ENCODE assay signal across 6 cellular contexts in genomic region chr13:69221633-69222498, GRCh38.
DNase-seq lines count a peak whose midpoint lies in the region; ATAC-seq, FAIRE-seq and TF ChIP-seq lines count a peak whose summit lies in the region.
"Not testable (repeated sequence)": the region's sequence is repeated elsewhere in the genome, so short reads cannot be mapped to it uniquely, and the experiment has no call there.

No MANE protein-coding gene starts in this region.

- not testable (repeated sequence) for H3K27ac ChIP-seq in Karpas-422 (ENCODE audit: low read length); PC-9
- peak overlapping the region; percentile 86 for H3K27ac ChIP-seq in K562 (ENCODE audit: extremely low read depth, low read depth, low read length)

- not testable (repeated sequence) for FAIRE-seq in K562 (lab: Jason Lieb, UNC)

- in situ Hi-C loops in K562 (cut with MboI), result not testable (repeated sequence)

- DNase-seq in A172 (ENCODE audit: low spot score), result peak; percentile 6
- peak; percentile 32 for DNase-seq in DMS53 treated with DMSO at 0.1 percent for 48 hours (lab: John Stamatoyannopoulos, UW; ENCODE audit: unreplicated experiment)
- DNase-seq in Karpas-422, PC-9: not testable (repeated sequence)
- peak; percentile 94 for DNase-seq in NCI-H146 (lab: John Stamatoyannopoulos, UW)
- DNase-seq in K562 (ENCODE audit: extremely low read depth in 1 of 4, low spot score in 3 of 4), result peak in 2 of 4 experiments; percentile 16 to 71

- H3K4me3 ChIP-seq in Karpas-422 (ENCODE audit: low read length); PC-9: not testable (repeated sequence)
- H3K4me3 ChIP-seq in K562, result peak overlapping the region; percentile 48

- not testable (repeated sequence) for TF ChIP-seq EP300 in K562 (IDR thresholded peaks at IDR 0.05; ENCODE audit: low read length)

- POLR2A ChIA-PET in PC-9 (lab: Charles Lee; ENCODE audit: unreplicated experiment), result not testable (repeated sequence)
- POLR2A ChIA-PET in K562 (lab: Yijun Ruan, JAX), result interaction anchor here (0.6 to 1.2 kb wide), 3 partner anchors 13 to 202 kb away, joined by 3 to 4 read pairs (median 3); no protein-coding TSS in a partner anchor

- H3K79me2 ChIP-seq in Karpas-422 (ENCODE audit: low read length); PC-9 (ENCODE audit: low read depth): not testable (repeated sequence)
- peaks cover 40% of the 10 kb centered on the region for H3K79me2 ChIP-seq in K562 (ENCODE audit: control insufficient read depth, insufficient read depth, low read length)

- intact Hi-C loops in PC-9 (cut with micrococcal nuclease; ENCODE audit: unreplicated experiment), result not testable (repeated sequence)
- intact Hi-C loops in K562 (cut with micrococcal nuclease), result loop anchor here (10.0 kb wide), 1 partner anchor 103 kb away; no protein-coding TSS in a partner anchor

- H3K9me1 ChIP-seq in K562 (ENCODE audit: control insufficient read depth, insufficient read depth, low read length), result not testable (repeated sequence)

- H3K9me3 ChIP-seq in Karpas-422 (ENCODE audit: low read length); PC-9 (ENCODE audit: insufficient read depth, low read depth); K562 (replicated peaks; ENCODE audit: control insufficient read depth, insufficient read depth, low read depth, low read length): not testable (repeated sequence)

- CTCF ChIA-PET in PC-9 (lab: Charles Lee); K562 (lab: Yijun Ruan, JAX; ENCODE audit: low intra/inter-chr PET ratio): not testable (repeated sequence)

- H3K9ac ChIP-seq in Karpas-422 (ENCODE audit: low read length), result not testable (repeated sequence)
- peak overlapping the region; percentile 78 to 87 for H3K9ac ChIP-seq in K562 (ENCODE audit: insufficient read depth in 1 of 2, low read depth in 2 of 2, low read length in 2 of 2)

- not testable (repeated sequence) for H3K4me2 ChIP-seq in Karpas-422 (ENCODE audit: low read depth, low read length, poor library complexity, severe bottlenecking); PC-9
- peak overlapping the region; percentile 77 for H3K4me2 ChIP-seq in K562 (ENCODE audit: insufficient read depth, low read length)

- H2AFZ ChIP-seq in Karpas-422 (ENCODE audit: low read length) (peak overlapping the region; percentile 72; the same call in 1 of the 2 replicates), K562 (ENCODE audit: low read depth, low read length) (peak overlapping the region; percentile 76)
- H2AFZ ChIP-seq in PC-9, result not testable (repeated sequence)

- H3F3A ChIP-seq in PC-9 (ENCODE audit: insufficient read depth, low read depth), result not testable (repeated sequence)

- not testable (repeated sequence) for H3K9me2 ChIP-seq in Karpas-422 (replicated peaks; ENCODE audit: insufficient read depth, low read length); PC-9 (ENCODE audit: insufficient read depth)

- peak; percentile 73 for ATAC-seq in K562

- not testable (repeated sequence) for TF ChIP-seq RAD21 in K562 (CRISPR knock-in tag; conservative IDR thresholded peaks at IDR 0.05 in 1 of 2, IDR thresholded peaks at IDR 0.05 in 1 of 2)

- not testable (repeated sequence) for H4K20me1 ChIP-seq in Karpas-422 (ENCODE audit: insufficient read depth, low read depth, low read length); PC-9 (ENCODE audit: insufficient read depth); K562 (replicated peaks; ENCODE audit: control insufficient read depth, insufficient read depth, low read length)

- BruUV-seq in PC-9 (replicated peaks; lab: Mats Ljungman, UMichigan) (TSS peak; percentile 42), K562 (replicated peaks; lab: Mats Ljungman, UMichigan) (TSS peak; percentile 65)

- H3K4me1 ChIP-seq in Karpas-422 (ENCODE audit: low read length); PC-9 (replicated peaks; ENCODE audit: insufficient read depth); K562 (replicated peaks in 1 of 2; ENCODE audit: control insufficient read depth in 2 of 2, insufficient read depth in 2 of 2, low read length in 2 of 2): not testable (repeated sequence)

- TF ChIP-seq CTCF in PC-9 (conservative IDR thresholded peaks at IDR 0.05); K562 (IDR thresholded peaks at IDR 0.05 in 2 of 3, conservative IDR thresholded peaks at IDR 0.05 in 1 of 3; ENCODE audit: insufficient read depth in 2 of 3, low read depth in 1 of 3, low read length in 3 of 3): not testable (repeated sequence)

- H3K27me3 ChIP-seq in Karpas-422 (ENCODE audit: low read length); PC-9 (ENCODE audit: insufficient read depth, low read depth); K562 (ENCODE audit: control insufficient read depth in 2 of 2, insufficient read depth in 2 of 2, low read length in 2 of 2): not testable (repeated sequence)

- not testable (repeated sequence) for H3K36me3 ChIP-seq in Karpas-422 (ENCODE audit: insufficient read depth, low read length); PC-9 (ENCODE audit: low read depth); K562 (ENCODE audit: control insufficient read depth, insufficient read depth, low read length)

- 6% methylated on average over 3 of the region's 22 CpGs for WGBS in K562 (ENCODE audit: insufficient coverage, low coverage, missing lambda C conversion rate)

- TF ChIP-seq POLR2A in K562 (conservative IDR thresholded peaks at IDR 0.05), result peak; percentile 72

TF ChIP-seq in K562, 482 proteins besides CTCF, POLR2A, EP300 and RAD21 (continues in another document):
- TF ChIP-seq MAFK (IDR thresholded peaks at IDR 0.05; ENCODE audit: low read length) (peak; percentile 52; the same call in 1 of the 2 replicates), C11orf30 (IDR thresholded peaks at IDR 0.05; ENCODE audit: low read depth) (peak; percentile 98), TBP (optimal IDR thresholded peaks at IDR 0.05; ENCODE audit: low read depth, low read length) (peak; percentile 29), TAF7 (tag; IDR thresholded peaks at IDR 0.05) (peak; percentile 72), ZNF316 (IDR thresholded peaks at IDR 0.05) (peak; percentile 99), SUPT5H (IDR thresholded peaks at IDR 0.05) (0 out of 2 replicates have a peak, but pooled peaks have one; percentile 45), PREB (CRISPR knock-in tag; IDR thresholded peaks at IDR 0.05) (peak; percentile 47; the same call in 1 of the 2 replicates), POLR2AphosphoS5 (IDR thresholded peaks at IDR 0.05; ENCODE audit: control insufficient read depth, insufficient read depth, low read depth, low read length) (peak; percentile 71), RBFOX2 (IDR thresholded peaks at IDR 0.05; ENCODE audit: low read depth, low read length) (peak; percentile 71), PHF8 (IDR thresholded peaks at IDR 0.05; ENCODE audit: borderline replicate concordance, low read length) (peak; percentile 16; the same call in 1 of the 2 replicates), MAFF (IDR thresholded peaks at IDR 0.05; ENCODE audit: low read length) (peak; percentile 55), ZHX1 (conservative IDR thresholded peaks at IDR 0.05; ENCODE audit: low read length) (0 out of 2 replicates have a peak, but pooled peaks have one; percentile 36), GTF2B (IDR thresholded peaks at IDR 0.05; ENCODE audit: extremely low read depth, insufficient read length) (peak; percentile 11), YY1 (IDR thresholded peaks at IDR 0.05; ENCODE audit: borderline replicate concordance in 1 of 3, control insufficient read depth in 1 of 3, extremely low read depth in 1 of 3, insufficient read depth in 3 of 3, insufficient read length in 1 of 3, insufficient replicate concordance in 2 of 3, low read depth in 1 of 3, low read length in 2 of 3) (peak; percentile 23 to 74 (median 48)), MAFG (tag; conservative IDR thresholded peaks at IDR 0.05) (peak; percentile 93), NFE2 (IDR thresholded peaks at IDR 0.05; ENCODE audit: low read depth) (peak; percentile 65)
